Comparison of ENCODE assay signal across 8 cellular contexts in genomic region chr20:49534314-49534713, GRCh38. TPM values are rescaled to one million over a fixed set of nuclear protein-coding genes. Genes with fewer than 3 reads are reported as not detected.
DNase-seq lines count a peak whose midpoint lies in the region; ATAC-seq, FAIRE-seq and TF ChIP-seq lines count a peak whose summit lies in the region.

No MANE protein-coding gene starts in this region.

- H3K27ac ChIP-seq in iPS DF 6.9 (ENCODE audit: low read length): no peak overlapping the region

- DNase-seq in A172 (ENCODE audit: low spot score) (peak; percentile 77), GM12891 (ENCODE audit: insufficient read length, low spot score) (peak; percentile 46), NCI-H146 (lab: John Stamatoyannopoulos, UW) (peak; percentile 56), T-helper 17 cell (peak in 2 of 3 donors; percentile 23 to 35), astrocyte of the cerebellum (ENCODE audit: low read depth) (peak; percentile 32), iPS DF 6.9 (ENCODE audit: low read depth, low spot score) (peak; percentile 54)
- DNase-seq in stimulated activated CD4-positive, alpha-beta T cell treated with anti-CD3 and anti-CD28 coated beads, Interleukin-12 subunit alpha, Interleukin-12 subunit beta, amount 100 ng/mL, for 48 hours (ENCODE audit: low read depth in 2 of 3, low spot score in 1 of 3): peak; percentile 46 to 69 (median 50)

- no peak overlapping the region for H3K4me3 ChIP-seq in astrocyte of the cerebellum (ENCODE audit: low read depth, low read length)
- H3K4me3 ChIP-seq in iPS DF 6.9 (ENCODE audit: low read length): no peak overlapping the region

- no peak overlapping the region for H3K4me3 Mint-ChIP-seq in T-helper 17 cell

- no peaks in the 10 kb centered on the region for H3K27me3 ChIP-seq in iPS DF 6.9 (ENCODE audit: control insufficient read depth, insufficient read depth, low read length)

- H3K9me3 ChIP-seq in T-helper 17 cell (ENCODE audit: control insufficient read depth, low read length, poor library complexity, severe bottlenecking) (no peaks in the 10 kb centered on the region), iPS DF 6.9 (ENCODE audit: control insufficient read depth, insufficient read depth, low read length) (no peaks in the 10 kb centered on the region)

- WGBS in iPS DF 6.9 (ENCODE audit: insufficient coverage, insufficient read length): no CpG with 5 or more reads among the region's 3 CpGs

- ATAC-seq in T-helper 17 cell: peak; percentile 84
- ATAC-seq in GM18519 (IDR thresholded peaks at IDR 0.05; ENCODE audit: low FRiP score, unreplicated experiment): no peak

- H3K4me1 Mint-ChIP-seq in T-helper 17 cell: peaks cover 9% of the 10 kb centered on the region

- H3K27ac Mint-ChIP-seq in T-helper 17 cell: peak overlapping the region; percentile 21

- H3K36me3 Mint-ChIP-seq in T-helper 17 cell (ENCODE audit: low read depth): no peaks in the 10 kb centered on the region

- TF ChIP-seq CTCF in astrocyte of the cerebellum (IDR thresholded peaks at IDR 0.05; ENCODE audit: low read depth, low read length, missing control alignments): peak; percentile 80

- H3K4me1 ChIP-seq in iPS DF 6.9 (ENCODE audit: control insufficient read depth, insufficient read depth, low read length): no peaks in the 10 kb centered on the region

- in situ Hi-C loops in astrocyte of the cerebellum (cut with HindIII; ENCODE audit: low sequenced_read_pairs): no loop called here

- peaks cover under 1% of the 10 kb centered on the region; the same call in 1 of the 2 replicates for H3K36me3 ChIP-seq in iPS DF 6.9 (ENCODE audit: control insufficient read depth, insufficient read depth, low read length)

- peaks cover 17% of the 10 kb centered on the region for H3K27me3 Mint-ChIP-seq in T-helper 17 cell

- TF ChIP-seq POLR2A in GM12891 (IDR thresholded peaks at IDR 0.05; ENCODE audit: low read depth, low read length): no peak

- FAIRE-seq in GM12891 (lab: Jason Lieb, UNC): peak; percentile 75

TF ChIP-seq in GM12891, 5 proteins besides CTCF, POLR2A, EP300 and RAD21:
- TF ChIP-seq POLR2AphosphoS5 (IDR thresholded peaks at IDR 0.05; ENCODE audit: low read depth, low read length): no peak
- no peak for TF ChIP-seq SPI1 (IDR thresholded peaks at IDR 0.05; ENCODE audit: low read depth, low read length)
- no peak for TF ChIP-seq TAF1 (IDR thresholded peaks at IDR 0.05; ENCODE audit: low read depth, low read length)
- no peak for TF ChIP-seq POU2F2 (IDR thresholded peaks at IDR 0.05; ENCODE audit: low read depth, low read length)
- no peak for TF ChIP-seq PAX5 (IDR thresholded peaks at IDR 0.05; ENCODE audit: insufficient read depth, low read length, severe bottlenecking)
TF ChIP-seq in GM12891: peak in this region for 0.

RNA-seq across cellular contexts. Expression of gene PTGIS, which starts 33.6 kb away (rescaled TPM):
- total RNA-seq in A172 (2014; rRNA removed; shearing (Covaris generic)): 0.07 and 0.14 TPM in 2 replicates
- not detected for polyA plus RNA-seq in GM12891 (2012; ENCODE audit: low read depth, missing spikeins)
- total RNA-seq in T-helper 17 cell: not detected

RNA-seq across cellular contexts. Expression of gene KCNB1, which starts 51.8 kb away (rescaled TPM):
- 0.31 and 0.41 TPM in 2 replicates for total RNA-seq in A172 (2014; rRNA removed; shearing (Covaris generic))
- 0.03 TPM for polyA plus RNA-seq in GM12891 (2012; ENCODE audit: low read depth, missing spikeins)
- under 1 TPM; 0.12 to 0.21 TPM for total RNA-seq in T-helper 17 cell
